In the genomic region with DNA sequence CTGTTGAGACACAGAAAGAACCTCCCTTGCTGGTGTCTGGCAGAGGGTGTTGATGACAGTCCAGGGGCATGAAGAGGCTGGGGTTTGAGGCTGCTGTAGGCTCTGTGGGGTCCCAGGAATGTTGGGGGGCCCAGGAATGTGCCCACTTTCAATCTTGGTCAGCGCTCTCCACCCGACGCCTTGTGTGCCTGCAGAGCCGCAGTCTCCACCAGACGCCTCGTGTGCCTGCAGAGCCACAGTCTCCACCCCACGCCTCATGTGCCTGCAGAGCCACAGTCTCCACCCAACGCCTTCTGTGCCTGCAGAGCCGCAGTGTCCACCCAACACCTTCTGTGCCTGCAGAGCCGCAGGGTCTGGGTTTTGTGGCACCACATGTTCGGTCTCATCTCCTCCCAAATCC, we compare ENCODE assay signal across 28 cellular contexts.
"Had no signal": no experiment of that assay in that cellular context is flagged by ENCODE, and none has a peak within 500 bp of the region (broad histone marks: within the 10 kb centered on the region; RNA-seq: fewer than 3 reads in every experiment).

No MANE protein-coding gene starts in this region.

- H3K27ac ChIP-seq: ascending aorta, breast epithelium, cardiac muscle cell, esophagus muscularis mucosa, foreskin keratinocyte, gastrocnemius medialis had no signal

- H3K4me3 Mint-ChIP-seq: activated CD4-positive, alpha-beta memory T cell treated with anti-CD3 and anti-CD28 coated beads for 36 hours; activated CD4-positive, alpha-beta T cell treated with anti-CD3 and anti-CD28 coated beads for 36 hours; activated CD4-positive, alpha-beta T cell treated with anti-CD3 and anti-CD28 coated beads, Interleukin-2, amount 10 ng/mL, durations not matched to agents 24 days and 14 days; activated naive CD4-positive, alpha-beta T cell treated with anti-CD3 and anti-CD28 coated beads, Interleukin-2, amount 10 ng/mL, durations not matched to agents 7 days and 5 days; activated naive CD8-positive, alpha-beta T cell treated with anti-CD3 and anti-CD28 coated beads, Interleukin-2, amount 10 ng/mL, durations not matched to agents 7 days and 5 days; activated T-cell treated with anti-CD3 and anti-CD28 coated beads, Interleukin-2, amount 50 U/mL, for 24 hours; activated T-cell treated with anti-CD3 and anti-CD28 coated beads, Interleukin-2, amount 50 U/mL, for 72 hours; brain; effector memory CD8-positive, alpha-beta T cell had no signal

- H3K27ac Mint-ChIP-seq: activated CD4-positive, alpha-beta memory T cell treated with anti-CD3 and anti-CD28 coated beads for 36 hours; activated CD4-positive, alpha-beta T cell treated with anti-CD3 and anti-CD28 coated beads for 36 hours; activated CD4-positive, alpha-beta T cell treated with anti-CD3 and anti-CD28 coated beads, Interleukin-2, amount 10 ng/mL, durations not matched to agents 24 days and 14 days; activated naive CD4-positive, alpha-beta T cell treated with anti-CD3 and anti-CD28 coated beads, Interleukin-2, amount 10 ng/mL, durations not matched to agents 7 days and 5 days; activated naive CD4-positive, alpha-beta T cell treated with anti-CD3 and anti-CD28 coated beads, Interleukin-2, amount 50 U/mL, for 72 hours; activated naive CD8-positive, alpha-beta T cell treated with anti-CD3 and anti-CD28 coated beads, Interleukin-2, amount 10 ng/mL, durations not matched to agents 7 days and 5 days; activated T-cell treated with anti-CD3 and anti-CD28 coated beads, Interleukin-2, amount 50 U/mL, for 24 hours; activated T-cell treated with anti-CD3 and anti-CD28 coated beads, Interleukin-2, amount 50 U/mL, for 72 hours; effector memory CD8-positive, alpha-beta T cell had no signal

- DNase-seq: activated CD4-positive, alpha-beta memory T cell treated with anti-CD3 and anti-CD28 coated beads for 36 hours; activated CD4-positive, alpha-beta T cell treated with anti-CD3 and anti-CD28 coated beads for 36 hours; activated CD4-positive, alpha-beta T cell treated with anti-CD3 and anti-CD28 coated beads, Interleukin-2, amount 10 ng/mL, durations not matched to agents 24 days and 14 days; activated CD4-positive, CD25-positive, alpha-beta regulatory T cell; activated CD4-positive, CD25-positive, alpha-beta regulatory T cell treated with anti-CD3 and anti-CD28 coated beads, Interleukin-2, amount 50 U/mL, for 72 hours; activated gamma-delta T cell; activated naive CD4-positive, alpha-beta T cell; activated naive CD4-positive, alpha-beta T cell treated with anti-CD3 and anti-CD28 coated beads, Interleukin-2, amount 10 ng/mL, durations not matched to agents 7 days and 5 days; activated naive CD8-positive, alpha-beta T cell treated with anti-CD3 and anti-CD28 coated beads, Interleukin-2, amount 10 ng/mL, durations not matched to agents 7 days and 5 days; activated T-cell treated with anti-CD3 and anti-CD28 coated beads for 4 hours; activated T-cell treated with anti-CD3 and anti-CD28 coated beads, Interleukin-2, amount 50 U/mL, for 24 hours; activated T-cell treated with anti-CD3 and anti-CD28 coated beads, Interleukin-2, amount 50 U/mL, for 72 hours; central memory CD4-positive, alpha-beta T cell; cerebellar nuclear complex; cortex of kidney; dermis blood vessel endothelial cell; effector CD4-positive, alpha-beta T cell; effector memory CD8-positive, alpha-beta T cell; erythroblast; foreskin keratinocyte; gastrocnemius medialis; T-helper 2 cell had no signal

- ATAC-seq: activated CD4-positive, alpha-beta T cell treated with anti-CD3 and anti-CD28 coated beads for 36 hours; effector memory CD8-positive, alpha-beta T cell; foreskin keratinocyte; gastrocnemius medialis had no signal

- H3K4me3 ChIP-seq: ascending aorta, breast epithelium, cardiac muscle cell, esophagus muscularis mucosa, gastrocnemius medialis had no signal

- H3K36me3 Mint-ChIP-seq: activated CD4-positive, alpha-beta memory T cell treated with anti-CD3 and anti-CD28 coated beads for 36 hours; activated naive CD4-positive, alpha-beta T cell treated with anti-CD3 and anti-CD28 coated beads, Interleukin-2, amount 10 ng/mL, durations not matched to agents 7 days and 5 days; activated naive CD4-positive, alpha-beta T cell treated with anti-CD3 and anti-CD28 coated beads, Interleukin-2, amount 50 U/mL, for 72 hours; activated naive CD8-positive, alpha-beta T cell treated with anti-CD3 and anti-CD28 coated beads, Interleukin-2, amount 10 ng/mL, durations not matched to agents 7 days and 5 days; brain had no signal

- H3K4me1 Mint-ChIP-seq: activated CD4-positive, alpha-beta T cell treated with anti-CD3 and anti-CD28 coated beads for 36 hours; activated naive CD4-positive, alpha-beta T cell treated with anti-CD3 and anti-CD28 coated beads, Interleukin-2, amount 10 ng/mL, durations not matched to agents 7 days and 5 days; activated naive CD8-positive, alpha-beta T cell treated with anti-CD3 and anti-CD28 coated beads, Interleukin-2, amount 10 ng/mL, durations not matched to agents 7 days and 5 days had no signal

- H3K9me3 Mint-ChIP-seq: activated CD4-positive, alpha-beta memory T cell treated with anti-CD3 and anti-CD28 coated beads for 36 hours; activated CD4-positive, alpha-beta T cell treated with anti-CD3 and anti-CD28 coated beads, Interleukin-2, amount 10 ng/mL, durations not matched to agents 24 days and 14 days; activated naive CD4-positive, alpha-beta T cell treated with anti-CD3 and anti-CD28 coated beads, Interleukin-2, amount 10 ng/mL, durations not matched to agents 7 days and 5 days; activated naive CD4-positive, alpha-beta T cell treated with anti-CD3 and anti-CD28 coated beads, Interleukin-2, amount 50 U/mL, for 72 hours; activated naive CD8-positive, alpha-beta T cell treated with anti-CD3 and anti-CD28 coated beads, Interleukin-2, amount 10 ng/mL, durations not matched to agents 7 days and 5 days; activated T-cell treated with anti-CD3 and anti-CD28 coated beads, Interleukin-2, amount 50 U/mL, for 24 hours; activated T-cell treated with anti-CD3 and anti-CD28 coated beads, Interleukin-2, amount 50 U/mL, for 72 hours; brain; effector memory CD8-positive, alpha-beta T cell had no signal
